In genomic region chr20:50673831-50674825, GRCh38 we compare ENCODE assay signal across 29 cellular contexts. TPM values are rescaled to one million over a fixed set of nuclear protein-coding genes. Genes with fewer than 3 reads are reported as not detected.
DNase-seq lines count a peak whose midpoint lies in the region; ATAC-seq, FAIRE-seq and TF ChIP-seq lines count a peak whose summit lies in the region.
"Had no signal": no experiment of that assay in that cellular context is flagged by ENCODE, and none has a peak within 500 bp of the region (broad histone marks: within the 10 kb centered on the region; RNA-seq: fewer than 3 reads in every experiment).

No MANE protein-coding gene starts in this region.

- no peaks in the 10 kb centered on the region for H3K27me3 ChIP-seq in astrocyte (ENCODE audit: insufficient read depth, low read length)
- H3K27me3 ChIP-seq in transverse colon: no peaks in the 10 kb centered on the region
- no peaks in the 10 kb centered on the region for H3K27me3 ChIP-seq in esophagus muscularis mucosa
- H3K27me3 ChIP-seq: BLaER1 treated with 17β-estradiol and CSF1 and Interleukin-3, amounts not matched to agents 10 nM and 100 nM; left lung; ovary; right atrium auricular region had no signal

- intact Hi-C loops in transverse colon (cut with DNase I; ENCODE audit: low total_unique reads): no loop called here
- intact Hi-C loops in esophagus muscularis mucosa (cut with DNase I): no loop called here

- H3K4me3 Mint-ChIP-seq in astrocyte (ENCODE audit: unreplicated experiment) (no peak overlapping the region), nephron (peak overlapping the region in 1 of 3 experiments; percentile 10)
- H3K4me3 Mint-ChIP-seq: activated B cell treated with CpG ODN at 0.5 μM for 24 hours; activated naive CD4-positive, alpha-beta T cell treated with anti-CD3 and anti-CD28 coated beads, Interleukin-2, amount 50 U/mL, for 24 hours; naive thymus-derived CD8-positive, alpha-beta T cell had no signal

- H3K27ac Mint-ChIP-seq in astrocyte (ENCODE audit: unreplicated experiment) (peak overlapping the region; percentile 72), nephron (peak overlapping the region; percentile 94 to 97 (median 95))
- H3K27ac Mint-ChIP-seq: activated B cell treated with CpG ODN at 0.5 μM for 24 hours; activated naive CD4-positive, alpha-beta T cell treated with anti-CD3 and anti-CD28 coated beads, Interleukin-2, amount 50 U/mL, for 24 hours; naive thymus-derived CD8-positive, alpha-beta T cell had no signal

- peaks cover 13% of the 10 kb centered on the region for H3K4me1 ChIP-seq in astrocyte (ENCODE audit: insufficient read depth, low read length)
- H3K4me1 ChIP-seq in transverse colon: peaks cover 0 to 11% (median 3%) of the 10 kb centered on the region in 4 donors
- H3K4me1 ChIP-seq in esophagus muscularis mucosa: peaks cover 9 to 17% (median 11%) of the 10 kb centered on the region in 4 donors
- H3K4me1 ChIP-seq: left lung had no signal

- peaks cover 31% of the 10 kb centered on the region for H3K4me1 Mint-ChIP-seq in astrocyte (ENCODE audit: low read depth, unreplicated experiment)
- H3K4me1 Mint-ChIP-seq in nephron: peaks cover 41% of the 10 kb centered on the region
- H3K4me1 Mint-ChIP-seq: activated B cell treated with CpG ODN at 0.5 μM for 24 hours; activated naive CD4-positive, alpha-beta T cell treated with anti-CD3 and anti-CD28 coated beads, Interleukin-2, amount 50 U/mL, for 24 hours; naive thymus-derived CD8-positive, alpha-beta T cell had no signal

- H2AFZ ChIP-seq in astrocyte (ENCODE audit: low read depth, low read length): no peak overlapping the region

- WGBS in transverse colon (ENCODE audit: low coverage in 1 of 2), 2 donors: 40 to 75% methylated on average over 2 to 10 of the region's 10 CpGs
- WGBS in esophagus muscularis mucosa: 67% methylated on average over 10 of the region's 10 CpGs

- no peaks in the 10 kb centered on the region for H3K79me2 ChIP-seq in astrocyte (ENCODE audit: insufficient read depth, low read length)

- no peak for TF ChIP-seq CTCF in astrocyte (IDR thresholded peaks at IDR 0.05; ENCODE audit: insufficient read depth, low read depth, low read length)
- TF ChIP-seq CTCF in nephron (IDR thresholded peaks at IDR 0.05; ENCODE audit: unreplicated experiment in 3 of 3): no peak
- no peak for TF ChIP-seq CTCF in transverse colon (IDR thresholded peaks at IDR 0.05)
- no peak for TF ChIP-seq CTCF in GM10266 (IDR thresholded peaks at IDR 0.05; ENCODE audit: control insufficient read depth, insufficient read depth, low read depth, missing control alignments)
- no peak for TF ChIP-seq CTCF in esophagus muscularis mucosa (IDR thresholded peaks at IDR 0.05)

- peak; percentile 79 for DNase-seq in NCI-H82 (lab: John Stamatoyannopoulos, UW)
- DNase-seq in astrocyte (ENCODE audit: low read depth): no peak
- no peak for DNase-seq in transverse colon
- DNase-seq in GM10266 (ENCODE audit: extremely low spot score): no peak
- DNase-seq in esophagus muscularis mucosa (ENCODE audit: extremely low spot score): no peak
- DNase-seq: activated B cell treated with CpG ODN at 0.5 μM for 24 hours; activated CD4-positive, alpha-beta T cell treated with anti-CD3 and anti-CD28 coated beads, Interleukin-2, amount 50 U/mL, for 48 hours; dermis blood vessel endothelial cell; left lung; midbrain; naive thymus-derived CD8-positive, alpha-beta T cell; NCI-H1092 treated with DMSO at 0.1 percent for 48 hours; NCI-H187; NCI-H2171; NCI-H510A treated with DMSO at 0.1 percent for 48 hours; NK-92 treated with Interleukin-12 subunit alpha and Interleukin-12 subunit beta, amount 100 ng/mL, for 24 hours; SIG-M5; stimulated activated CD4-positive, alpha-beta T cell treated with anti-CD3 and anti-CD28 coated beads, Interleukin-4, amount 100 ng/mL, for 1 hour; substantia nigra; SW 1271; T1000 had no signal

- TF ChIP-seq POLR2A in transverse colon (IDR thresholded peaks at IDR 0.05) (no peak), esophagus muscularis mucosa (IDR thresholded peaks at IDR 0.05; ENCODE audit: low read depth) (no peak)

- in situ Hi-C loops in transverse colon (cut with MboI; ENCODE audit: low pct_ligation_motif_present in 1 of 4, low pct_unique_long_range_greater_than_20kb in 1 of 4, low sequenced_read_pairs in 3 of 4): no loop called here

- H3K9me3 Mint-ChIP-seq in astrocyte (ENCODE audit: unreplicated experiment): no peaks in the 10 kb centered on the region
- H3K9me3 Mint-ChIP-seq in nephron: no peaks in the 10 kb centered on the region
- H3K9me3 Mint-ChIP-seq: activated B cell treated with CpG ODN at 0.5 μM for 24 hours; activated naive CD4-positive, alpha-beta T cell treated with anti-CD3 and anti-CD28 coated beads, Interleukin-2, amount 50 U/mL, for 24 hours; naive thymus-derived CD8-positive, alpha-beta T cell had no signal

- no peak overlapping the region for H3K27ac ChIP-seq in astrocyte (ENCODE audit: low read depth, low read length)
- H3K27ac ChIP-seq in transverse colon: peak overlapping the region; percentile 10 to 54 (median 34)
- H3K27ac ChIP-seq in esophagus muscularis mucosa (replicated peaks in 1 of 4): peak overlapping the region in 1 of 4 donors; percentile 48
- H3K27ac ChIP-seq: left lung, ovary had no signal

- H3K36me3 ChIP-seq in astrocyte (ENCODE audit: insufficient read depth, low read length) (no peaks in the 10 kb centered on the region), transverse colon (no peaks in the 10 kb centered on the region), esophagus muscularis mucosa (no peaks in the 10 kb centered on the region)
- H3K36me3 ChIP-seq: BLaER1 treated with 17β-estradiol and CSF1 and Interleukin-3, amounts not matched to agents 10 nM and 100 nM; left lung; ovary; right atrium auricular region had no signal

- H4K20me1 ChIP-seq in astrocyte (ENCODE audit: insufficient read depth, low read length): no peaks in the 10 kb centered on the region
- H4K20me1 ChIP-seq: BLaER1 treated with 17β-estradiol and CSF1 and Interleukin-3, amounts not matched to agents 10 nM and 100 nM had no signal

- no peak overlapping the region for H3K4me3 ChIP-seq in astrocyte (ENCODE audit: insufficient read depth, low read depth, low read length)
- no peak overlapping the region for H3K4me3 ChIP-seq in transverse colon
- H3K4me3 ChIP-seq in esophagus muscularis mucosa: no peak overlapping the region
- H3K4me3 ChIP-seq: BLaER1 treated with 17β-estradiol and CSF1 and Interleukin-3, amounts not matched to agents 10 nM and 100 nM; left lung; ovary; right atrium auricular region had no signal

- no peak overlapping the region for H3K9ac ChIP-seq in astrocyte (ENCODE audit: low read length)
- H3K9ac ChIP-seq: BLaER1 treated with 17β-estradiol and CSF1 and Interleukin-3, amounts not matched to agents 10 nM and 100 nM had no signal

- H3K27me3 Mint-ChIP-seq in astrocyte (ENCODE audit: low read depth, unreplicated experiment) (peaks cover 5% of the 10 kb centered on the region), nephron (ENCODE audit: low read depth) (peaks cover 7% of the 10 kb centered on the region)
- H3K27me3 Mint-ChIP-seq: activated naive CD4-positive, alpha-beta T cell treated with anti-CD3 and anti-CD28 coated beads, Interleukin-2, amount 50 U/mL, for 24 hours had no signal

- FAIRE-seq in astrocyte (lab: Jason Lieb, UNC): no peak
- FAIRE-seq: endometrium, H54 had no signal

- no peak for TF ChIP-seq EP300 in transverse colon (IDR thresholded peaks at IDR 0.05; ENCODE audit: low read depth)
- TF ChIP-seq EP300 in esophagus muscularis mucosa (IDR thresholded peaks at IDR 0.05): no peak

- ATAC-seq in HG03025 (IDR thresholded peaks at IDR 0.05; ENCODE audit: low FRiP score, unreplicated experiment): no peak
- ATAC-seq: left lung; naive thymus-derived CD8-positive, alpha-beta T cell had no signal

- H3K36me3 Mint-ChIP-seq in astrocyte (ENCODE audit: low read depth, unreplicated experiment) (peaks cover 2% of the 10 kb centered on the region), nephron (ENCODE audit: low read depth) (no peaks in the 10 kb centered on the region)
- H3K36me3 Mint-ChIP-seq: activated naive CD4-positive, alpha-beta T cell treated with anti-CD3 and anti-CD28 coated beads, Interleukin-2, amount 50 U/mL, for 24 hours; naive thymus-derived CD8-positive, alpha-beta T cell had no signal

- no peak overlapping the region for H3K4me2 ChIP-seq in astrocyte (ENCODE audit: low read length)

- H3K9me3 ChIP-seq in astrocyte (ENCODE audit: insufficient read depth, low read depth, low read length) (no peaks in the 10 kb centered on the region), transverse colon (no peaks in the 10 kb centered on the region), esophagus muscularis mucosa (no peaks in the 10 kb centered on the region)
- H3K9me3 ChIP-seq: BLaER1 treated with 17β-estradiol and CSF1 and Interleukin-3, amounts not matched to agents 10 nM and 100 nM; left lung; ovary; right atrium auricular region had no signal

RNA-seq across cellular contexts. Expression of gene RIPOR3, which starts 17.2 kb away (rescaled TPM):
- total RNA-seq in astrocyte (0.29 and 0.39 TPM in 2 replicates), transverse colon (10 to 100 TPM in 1 of 4 donors, 1 to 10 TPM in 3; 4.6 to 15.7 (median 8.7) TPM), esophagus muscularis mucosa (10 to 100 TPM in 3 of 4 donors, 1 to 10 TPM in 1; 6.1 to 25.7 (median 15.3) TPM)
- total RNA-seq: activated B cell treated with CpG ODN at 0.5 μM for 24 hours; naive thymus-derived CD8-positive, alpha-beta T cell had no signal

RNA-seq across cellular contexts. Expression of gene PARD6B, which starts 57.3 kb away (rescaled TPM):
- 10.1 and 13.1 TPM in 2 replicates for total RNA-seq in astrocyte
- 10 to 100 TPM in 3 of 4 donors, 1 to 10 TPM in 1; 1.2 to 34.8 (median 17.2) TPM for total RNA-seq in transverse colon
- 1 to 10 TPM in 3 of 4 donors, under 1 TPM in 1; 0.99 to 4.2 (median 2.8) TPM for total RNA-seq in esophagus muscularis mucosa
